Comparison of ENCODE assay signal across 17 cellular contexts in the genomic region with DNA sequence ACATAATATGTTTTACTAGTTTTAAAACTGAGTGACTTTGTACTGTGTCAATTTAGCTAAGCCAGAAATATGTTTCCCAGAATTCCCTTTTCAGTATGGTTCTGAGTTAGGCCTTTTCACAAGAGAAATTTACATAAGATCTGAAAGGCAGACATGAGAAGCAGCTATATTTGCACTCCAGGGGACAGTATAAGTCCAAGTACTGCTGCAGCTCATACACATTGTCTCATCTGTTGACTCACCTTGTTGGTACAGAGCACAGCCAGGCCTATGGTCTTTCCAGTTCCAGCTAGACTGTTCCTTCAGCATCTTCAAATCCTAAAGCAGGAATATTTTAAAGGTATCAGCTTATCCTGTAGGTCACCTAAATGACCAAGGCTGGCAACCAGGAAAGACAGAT. TPM values are rescaled to one million over a fixed set of nuclear protein-coding genes. Genes with fewer than 3 reads are reported as not detected.
DNase-seq lines count a peak whose midpoint lies in the region; ATAC-seq and TF ChIP-seq lines count a peak whose summit lies in the region.
"Had no signal": no experiment of that assay in that cellular context is flagged by ENCODE, and none has a peak within 500 bp of the region (broad histone marks: within the 10 kb centered on the region; RNA-seq: fewer than 3 reads in every experiment).

No MANE protein-coding gene starts in this region.

- H3K9ac ChIP-seq in HCT116 (ENCODE audit: low read length): no peak overlapping the region
- H3K9ac ChIP-seq: neural progenitor cell had no signal

- ATAC-seq in HCT116 (no peak), psoas muscle (no peak)
- ATAC-seq in activated CD8-positive, alpha-beta T cell treated with anti-CD3 and anti-CD28 coated beads for 36 hours: no peak
- ATAC-seq in natural killer cell treated with Interleukin-12 subunit alpha and Interleukin-12 subunit beta and Interleukin-15 and Interleukin-18, amount 100 ng/mL, for 72 hours: no peak
- ATAC-seq: left cardiac atrium had no signal

- no peak overlapping the region for H3K4me3 Mint-ChIP-seq in activated CD8-positive, alpha-beta T cell treated with anti-CD3 and anti-CD28 coated beads for 36 hours
- H3K4me3 Mint-ChIP-seq in natural killer cell treated with Interleukin-12 subunit alpha and Interleukin-12 subunit beta and Interleukin-15 and Interleukin-18, amount 100 ng/mL, for 72 hours: no peak overlapping the region
- H3K4me3 Mint-ChIP-seq: CD4-positive, alpha-beta memory T cell; neural progenitor cell had no signal

- H3K27me3 Mint-ChIP-seq in activated CD8-positive, alpha-beta T cell treated with anti-CD3 and anti-CD28 coated beads for 36 hours: no peaks in the 10 kb centered on the region
- peaks cover 0 to 3% of the 10 kb centered on the region in 2 donors for H3K27me3 Mint-ChIP-seq in natural killer cell treated with Interleukin-12 subunit alpha and Interleukin-12 subunit beta and Interleukin-15 and Interleukin-18, amount 100 ng/mL, for 72 hours

- CTCF ChIA-PET in HCT116 (lab: Charles Lee): interaction anchor here (1.1 kb wide), 2 partner anchors 268 to 383 kb away, joined by 3 to 7 read pairs; no protein-coding TSS in a partner anchor
- CTCF ChIA-PET in activated CD8-positive, alpha-beta T cell treated with anti-CD3 and anti-CD28 coated beads for 36 hours (lab: Charles Lee): interaction anchor here (2.5 to 3.6 kb wide), 3 partner anchors 11 to 268 kb away, joined by 8 to 26 read pairs (median 11); no protein-coding TSS in a partner anchor

- H3K36me3 Mint-ChIP-seq in activated CD8-positive, alpha-beta T cell treated with anti-CD3 and anti-CD28 coated beads for 36 hours (ENCODE audit: low read depth): no peaks in the 10 kb centered on the region
- H3K36me3 Mint-ChIP-seq in natural killer cell treated with Interleukin-12 subunit alpha and Interleukin-12 subunit beta and Interleukin-15 and Interleukin-18, amount 100 ng/mL, for 72 hours: no peaks in the 10 kb centered on the region
- H3K36me3 Mint-ChIP-seq: CD4-positive, alpha-beta memory T cell; neural progenitor cell had no signal

- H3K4me1 Mint-ChIP-seq in activated CD8-positive, alpha-beta T cell treated with anti-CD3 and anti-CD28 coated beads for 36 hours (ENCODE audit: low read depth): no peaks in the 10 kb centered on the region
- H3K4me1 Mint-ChIP-seq in natural killer cell treated with Interleukin-12 subunit alpha and Interleukin-12 subunit beta and Interleukin-15 and Interleukin-18, amount 100 ng/mL, for 72 hours (ENCODE audit: low read depth in 2 of 2): no peaks in the 10 kb centered on the region
- H3K4me1 Mint-ChIP-seq: CD4-positive, alpha-beta memory T cell; neural progenitor cell had no signal

- no peaks in the 10 kb centered on the region for H3K9me2 ChIP-seq in HCT116 (ENCODE audit: insufficient read depth)

- RAD21 ChIA-PET in HCT116 (lab: Charles Lee; ENCODE audit: low non-redundant PET in 1 of 2, low total read pairs in 2 of 2, uncharacterized antibody in 2 of 2, unreplicated experiment in 2 of 2): no interaction called here

- H3K4me1 ChIP-seq in HCT116 (ENCODE audit: control insufficient read depth in 1 of 2, insufficient read depth in 2 of 2, low read length in 2 of 2): no peaks in the 10 kb centered on the region
- H3K4me1 ChIP-seq in psoas muscle: no peaks in the 10 kb centered on the region
- H3K4me1 ChIP-seq: neural progenitor cell had no signal

- no peaks in the 10 kb centered on the region for H3K79me2 ChIP-seq in HCT116 (ENCODE audit: insufficient read depth, low read length)

- DNase-seq in AG08396 (ENCODE audit: low spot score) (peak; percentile 12), HCT116 (ENCODE audit: low read depth, low spot score) (no peak), RKO (ENCODE audit: low spot score) (peak; percentile 39), fibroblast of villous mesenchyme (ENCODE audit: low read depth) (peak; percentile 18), psoas muscle (no peak), mucosa of gallbladder (ENCODE audit: low spot score) (no peak)
- no peak for DNase-seq in activated CD8-positive, alpha-beta T cell treated with anti-CD3 and anti-CD28 coated beads for 36 hours
- DNase-seq in natural killer cell treated with Interleukin-12 subunit alpha and Interleukin-12 subunit beta and Interleukin-15 and Interleukin-18, amount 100 ng/mL, for 72 hours (ENCODE audit: low spot score): no peak
- DNase-seq: amygdala; CD4-positive, alpha-beta memory T cell; left cardiac atrium; MV-4-11; NK-92 treated with Interleukin-12 subunit alpha and Interleukin-12 subunit beta, amount 100 ng/mL, for 24 hours; stimulated activated CD4-positive, alpha-beta T cell treated with anti-CD3 and anti-CD28 coated beads, Interleukin-1b, Interleukin-23, amount 100 ng/mL, for 48 hours had no signal

- H3K9me3 ChIP-seq in HCT116 (ENCODE audit: control insufficient read depth in 1 of 2, insufficient read depth in 1 of 2, low read depth in 1 of 2, low read length in 2 of 2) (no peaks in the 10 kb centered on the region), psoas muscle (no peaks in the 10 kb centered on the region)

- no peak for TF ChIP-seq POLR2A in HCT116 (IDR thresholded peaks at IDR 0.05; ENCODE audit: borderline replicate concordance, extremely low read depth, insufficient read depth, insufficient read length)

- H3K9me3 Mint-ChIP-seq in activated CD8-positive, alpha-beta T cell treated with anti-CD3 and anti-CD28 coated beads for 36 hours: peaks cover 3% of the 10 kb centered on the region
- H3K9me3 Mint-ChIP-seq in natural killer cell treated with Interleukin-12 subunit alpha and Interleukin-12 subunit beta and Interleukin-15 and Interleukin-18, amount 100 ng/mL, for 72 hours: peaks cover 3% of the 10 kb centered on the region

- H3K36me3 ChIP-seq in HCT116 (ENCODE audit: control insufficient read depth in 1 of 2, insufficient read depth in 2 of 2, low read length in 2 of 2) (no peaks in the 10 kb centered on the region), psoas muscle (ENCODE audit: insufficient read depth in 1 of 2, low read depth in 1 of 2) (no peaks in the 10 kb centered on the region)
- H3K36me3 ChIP-seq: neural progenitor cell had no signal

- no peak overlapping the region for H3K27ac Mint-ChIP-seq in activated CD8-positive, alpha-beta T cell treated with anti-CD3 and anti-CD28 coated beads for 36 hours
- no peak overlapping the region for H3K27ac Mint-ChIP-seq in natural killer cell treated with Interleukin-12 subunit alpha and Interleukin-12 subunit beta and Interleukin-15 and Interleukin-18, amount 100 ng/mL, for 72 hours
- H3K27ac Mint-ChIP-seq: CD4-positive, alpha-beta memory T cell; neural progenitor cell had no signal

- H3K27ac ChIP-seq in HCT116 (ENCODE audit: low read depth, low read length) (no peak overlapping the region), psoas muscle (no peak overlapping the region)
- H3K27ac ChIP-seq: neural progenitor cell had no signal

- TF ChIP-seq CTCF in HCT116 (IDR thresholded peaks at IDR 0.05 in 2 of 3, conservative IDR thresholded peaks at IDR 0.05 in 1 of 3; ENCODE audit: borderline replicate concordance in 1 of 3, insufficient read depth in 1 of 3, low read depth in 2 of 3, low read length in 2 of 3) (peak; percentile 19 to 39 (median 28); a peak in 4 of 6 replicates), fibroblast of villous mesenchyme (IDR thresholded peaks at IDR 0.05; ENCODE audit: insufficient read depth, low read depth, low read length) (no peak), psoas muscle (IDR thresholded peaks at IDR 0.05) (no peak)
- no peak for TF ChIP-seq CTCF in activated CD8-positive, alpha-beta T cell treated with anti-CD3 and anti-CD28 coated beads for 36 hours (IDR thresholded peaks at IDR 0.05)

- no TSS peak for BruUV-seq in HCT116 (replicated peaks; lab: Mats Ljungman, UMichigan)

- intact Hi-C loops in HCT116 (cut with micrococcal nuclease) (no loop called here), psoas muscle (cut with DNase I) (no loop called here)
- intact Hi-C loops in activated CD8-positive, alpha-beta T cell treated with anti-CD3 and anti-CD28 coated beads for 36 hours (cut with micrococcal nuclease): no loop called here

- H3K4me2 ChIP-seq in HCT116 (ENCODE audit: low read length): no peak overlapping the region
- H3K4me2 ChIP-seq: neural progenitor cell had no signal

- POLR2A ChIA-PET in HCT116 (lab: Charles Lee): no interaction called here
- POLR2A ChIA-PET in activated CD8-positive, alpha-beta T cell treated with anti-CD3 and anti-CD28 coated beads for 36 hours (lab: Charles Lee): no interaction called here

- H4K20me1 ChIP-seq in HCT116 (ENCODE audit: insufficient read depth): no peaks in the 10 kb centered on the region

- H2AFZ ChIP-seq in HCT116 (ENCODE audit: low read depth, low read length, poor library complexity, severe bottlenecking): no peak overlapping the region
- H2AFZ ChIP-seq: neural progenitor cell had no signal

- TF ChIP-seq RAD21 in HCT116 (IDR thresholded peaks at IDR 0.05; ENCODE audit: low read depth): peak; percentile 67

- H3K27me3 ChIP-seq in HCT116 (ENCODE audit: insufficient read depth, low read length) (no peaks in the 10 kb centered on the region), psoas muscle (ENCODE audit: insufficient read depth in 3 of 3, low read length in 2 of 3) (no peaks in the 10 kb centered on the region)
- H3K27me3 ChIP-seq: neural progenitor cell had no signal

- H3K4me3 ChIP-seq in HCT116 (replicated peaks in 1 of 2; ENCODE audit: low read depth in 1 of 2, low read length in 2 of 2) (no peak overlapping the region), fibroblast of villous mesenchyme (ENCODE audit: low read depth, low read length) (no peak overlapping the region), psoas muscle (no peak overlapping the region)
- H3K4me3 ChIP-seq: neural progenitor cell had no signal

TF ChIP-seq in HCT116, 20 proteins besides CTCF, POLR2A, EP300 and RAD21 (continues in another document):
- no peak for TF ChIP-seq YY1 (IDR thresholded peaks at IDR 0.05; ENCODE audit: extremely low read depth, insufficient replicate concordance, low read depth, low read length)
- TF ChIP-seq CEBPB (IDR thresholded peaks at IDR 0.05; ENCODE audit: low read depth): no peak
- no peak for TF ChIP-seq FOSL1 (IDR thresholded peaks at IDR 0.05; ENCODE audit: low read depth)
- TF ChIP-seq, protein P1, sequence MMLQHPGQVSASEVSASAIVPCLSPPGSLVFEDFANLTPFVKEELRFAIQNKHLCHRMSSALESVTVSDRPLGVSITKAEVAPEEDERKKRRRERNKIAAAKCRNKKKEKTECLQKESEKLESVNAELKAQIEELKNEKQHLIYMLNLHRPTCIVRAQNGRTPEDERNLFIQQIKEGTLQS (IDR thresholded peaks at IDR 0.05): no peak
- TF ChIP-seq SIN3A (IDR thresholded peaks at IDR 0.05; ENCODE audit: low read depth): no peak
- TF ChIP-seq JUND (IDR thresholded peaks at IDR 0.05): no peak
- TF ChIP-seq EZH2 (IDR thresholded peaks at IDR 0.05): no peak

RNA-seq across cellular contexts. Expression of a gene that starts 53.5 kb away (rescaled TPM):
- total RNA-seq in HCT116 (2021; ENCODE audit: unreplicated experiment) (not detected), fibroblast of villous mesenchyme (under 0.01 TPM in 1 of 2 replicates, not detected in the other), psoas muscle (under 1 TPM in 1 of 4 donors, not detected in 3; 0.09 TPM), mucosa of gallbladder (0.32 TPM)
- polyA plus RNA-seq in HCT116 (2012): not detected in 2 replicates
- total RNA-seq in activated CD8-positive, alpha-beta T cell treated with anti-CD3 and anti-CD28 coated beads for 36 hours: not detected
- polyA plus RNA-seq in psoas muscle: under 1 TPM; 0.03 to 0.09 (median 0.03) TPM
- total RNA-seq in natural killer cell treated with Interleukin-12 subunit alpha and Interleukin-12 subunit beta and Interleukin-15 and Interleukin-18, amount 100 ng/mL, for 72 hours: under 1 TPM in 1 of 2 donors, not detected in 1; 0.08 TPM
- total RNA-seq: CD4-positive, alpha-beta memory T cell; endothelial cell of umbilical vein; T-helper 2 cell treated with Interferon-gamma antibody and Interleukin-4, amounts not matched to agents 100 ng/mL and 5 ng/mL, for 36 hours had no signal
- polyA plus RNA-seq: CD4-positive, alpha-beta memory T cell; endothelial cell of umbilical vein had no signal

Comparison
In these comparisons a context has a peak if more than half of its experiments do, and no peak if none do; other contexts are left out.
1. DNase-seq: peak in AG08396 (single experiment), RKO (single experiment) and fibroblast of villous mesenchyme (single experiment); none in HCT116 (single experiment), activated CD8-positive, alpha-beta T cell treated with anti-CD3 and anti-CD28 coated beads for 36 hours (single experiment), psoas muscle (0 of 2), natural killer cell treated with Interleukin-12 subunit alpha and Interleukin-12 subunit beta and Interleukin-15 and Interleukin-18, amount 100 ng/mL, for 72 hours (single experiment) and mucosa of gallbladder (single experiment).
2. CTCF ChIP-seq: peak in HCT116 (3 of 3); none in fibroblast of villous mesenchyme (single experiment), activated CD8-positive, alpha-beta T cell treated with anti-CD3 and anti-CD28 coated beads for 36 hours (single experiment) and psoas muscle (single experiment).